11 cellular contexts compared by ENCODE assay signal in the genomic region with DNA sequence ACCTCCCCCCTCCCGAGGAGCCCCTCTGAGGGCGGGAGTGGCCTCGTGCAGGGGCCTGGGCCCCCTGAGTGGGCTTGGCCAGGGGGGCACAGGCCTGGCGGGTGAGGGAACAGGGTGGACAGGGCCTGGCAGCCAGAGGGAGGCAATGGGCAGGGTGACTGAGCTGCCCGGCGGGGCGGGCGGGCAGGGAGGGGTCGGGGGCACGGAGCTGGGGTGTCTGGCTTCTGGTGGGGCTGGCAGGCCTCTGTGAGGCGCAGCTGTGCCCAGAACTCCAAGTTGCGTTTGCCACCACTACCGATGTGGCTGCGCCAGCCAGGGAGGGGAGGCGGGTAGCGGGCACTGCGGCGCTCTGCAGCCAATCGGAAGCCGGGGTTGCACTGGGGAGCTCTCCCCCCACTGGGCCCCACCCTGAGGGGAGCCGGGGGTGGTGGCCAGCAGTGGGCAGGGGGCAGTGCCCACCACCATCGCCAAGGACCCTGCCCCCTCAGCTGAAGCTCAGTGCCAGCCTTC. TPM values are rescaled to one million over a fixed set of nuclear protein-coding genes. Genes with fewer than 3 reads are reported as not detected.
DNase-seq lines count a peak whose midpoint lies in the region; ATAC-seq and TF ChIP-seq lines count a peak whose summit lies in the region.
"Had no signal": no experiment of that assay in that cellular context is flagged by ENCODE, and none has a peak within 500 bp of the region (broad histone marks: within the 10 kb centered on the region; RNA-seq: fewer than 3 reads in every experiment).

No MANE protein-coding gene starts in this region.

- H3K27me3 Mint-ChIP-seq in progenitor cell of endocrine pancreas = peaks cover 79% of the 10 kb centered on the region

- DNase-seq in amygdala (lab: John Stamatoyannopoulos, UW) (peak in 55 of 56 donors; percentile 77 to 99 (median 91)), left ventricle myocardium inferior (peak; percentile 55), posterior cingulate gyrus (peak; percentile 84 to 99 (median 91)), progenitor cell of endocrine pancreas (ENCODE audit: low spot score, unreplicated experiment) (no peak)
- DNase-seq in activated CD4-positive, CD25-positive, alpha-beta regulatory T cell treated with anti-CD3 and anti-CD28 coated beads, Interleukin-2, amount 50 U/mL, for 72 hours = no peak
- DNase-seq: activated T-cell treated with anti-CD3 and anti-CD28 coated beads, Interleukin-2, amount 50 U/mL, for 48 hours; AML-193 had no signal

- H3K27me3 ChIP-seq in left ventricle myocardium inferior (ENCODE audit: low read depth) = no peaks in the 10 kb centered on the region

- no peaks in the 10 kb centered on the region for H3K9me3 Mint-ChIP-seq in progenitor cell of endocrine pancreas (ENCODE audit: low read depth)

- no peaks in the 10 kb centered on the region for H3K36me3 Mint-ChIP-seq in progenitor cell of endocrine pancreas (ENCODE audit: insufficient read depth)
- H3K36me3 Mint-ChIP-seq: neural progenitor cell had no signal

- no peak overlapping the region for H3K4me3 Mint-ChIP-seq in progenitor cell of endocrine pancreas (ENCODE audit: low read depth)

- H3K9me3 ChIP-seq in left ventricle myocardium inferior (replicated peaks) = no peaks in the 10 kb centered on the region

- TF ChIP-seq CTCF in 22Rv1 (IDR thresholded peaks at IDR 0.05) (no peak), left ventricle myocardium inferior (IDR thresholded peaks at IDR 0.05; ENCODE audit: borderline replicate concordance) (peak; percentile 32), progenitor cell of endocrine pancreas (IDR thresholded peaks at IDR 0.05; ENCODE audit: unreplicated experiment) (no peak)

- ATAC-seq in GM18909 (IDR thresholded peaks at IDR 0.05; ENCODE audit: poor library complexity, unreplicated experiment) = no peak
- ATAC-seq in HG02870 (IDR thresholded peaks at IDR 0.05; ENCODE audit: unreplicated experiment) = no peak

- H3K4me3 ChIP-seq in left ventricle myocardium inferior = peak overlapping the region; percentile 62
- H3K4me3 ChIP-seq: neural progenitor cell had no signal

- H3K4me1 Mint-ChIP-seq in progenitor cell of endocrine pancreas (ENCODE audit: low read depth) = no peaks in the 10 kb centered on the region

- intact Hi-C loops in left ventricle myocardium inferior (cut with micrococcal nuclease) = no loop called here
- intact Hi-C loops in posterior cingulate gyrus (cut with DNase I) = loop anchor here (2.0 kb wide), 2 partner anchors 20 to 28 kb away; no protein-coding TSS in a partner anchor

- no peak overlapping the region for H3K27ac Mint-ChIP-seq in progenitor cell of endocrine pancreas
- H3K27ac Mint-ChIP-seq: neural progenitor cell had no signal

- H3K4me1 ChIP-seq in left ventricle myocardium inferior = peaks cover 91% of the 10 kb centered on the region
- H3K4me1 ChIP-seq: neural progenitor cell had no signal

- H3K36me3 ChIP-seq in left ventricle myocardium inferior = peaks cover 14% of the 10 kb centered on the region
- H3K36me3 ChIP-seq: neural progenitor cell had no signal

- H3K27ac ChIP-seq in 22Rv1 = peak overlapping the region; percentile 99
- H3K27ac ChIP-seq in left ventricle myocardium inferior (replicated peaks) = peak overlapping the region; percentile 95
- H3K27ac ChIP-seq: neural progenitor cell had no signal

RNA-seq across cellular contexts. Expression of gene NFIX, which starts 7.2 kb away (rescaled TPM):
- total RNA-seq in left ventricle myocardium inferior (118 TPM), progenitor cell of endocrine pancreas (0.46 and 0.51 TPM in 2 replicates)

RNA-seq across cellular contexts. Expression of gene DAND5, which starts 33.1 kb away (rescaled TPM):
- total RNA-seq in left ventricle myocardium inferior = 12.7 TPM
- not detected in 2 replicates for total RNA-seq in progenitor cell of endocrine pancreas

RNA-seq across cellular contexts. Expression of gene GADD45GIP1, which starts 45.4 kb away (rescaled TPM):
- total RNA-seq in left ventricle myocardium inferior (31.4 TPM), progenitor cell of endocrine pancreas (16.8 and 20.8 TPM in 2 replicates)

RNA-seq across cellular contexts. Expression of gene RAD23A, which starts 56.8 kb away (rescaled TPM):
- total RNA-seq in left ventricle myocardium inferior (150 TPM), progenitor cell of endocrine pancreas (70.4 and 78.8 TPM in 2 replicates)

Comparison
In these comparisons a context has a peak if more than half of its experiments do, and no peak if none do; other contexts are left out.
1. DNase-seq: peak in amygdala (55 of 56), left ventricle myocardium inferior (single experiment) and posterior cingulate gyrus (10 of 10); none in progenitor cell of endocrine pancreas (single experiment) and activated CD4-positive, CD25-positive, alpha-beta regulatory T cell treated with anti-CD3 and anti-CD28 coated beads, Interleukin-2, amount 50 U/mL, for 72 hours (single experiment).
2. RNA of gene NFIX, which starts 7.2 kb away (total RNA-seq): 118 TPM in left ventricle myocardium inferior (single experiment); 0.46 to 0.51 TPM in progenitor cell of endocrine pancreas; every median in the first group is over 10 times any median in the second.
3. RNA of gene DAND5, which starts 33.1 kb away (total RNA-seq): 12.7 TPM in left ventricle myocardium inferior (single experiment); not detected in progenitor cell of endocrine pancreas; every median in the first group is over 10 times any median in the second.